In genomic region chr6:111888928-111889696, GRCh38 we compare ENCODE assay signal across 10 cellular contexts. TPM values are rescaled to one million over a fixed set of nuclear protein-coding genes. Genes with fewer than 3 reads are reported as not detected.
DNase-seq lines count a peak whose midpoint lies in the region; ATAC-seq and TF ChIP-seq lines count a peak whose summit lies in the region.
"Had no signal": no experiment of that assay in that cellular context is flagged by ENCODE, and none has a peak within 500 bp of the region (broad histone marks: within the 10 kb centered on the region; RNA-seq: fewer than 3 reads in every experiment).

No MANE protein-coding gene starts in this region.

- H3K4me2 ChIP-seq in PC-3 (ENCODE audit: low read length) = no peak overlapping the region

- no peaks in the 10 kb centered on the region for H3K36me3 Mint-ChIP-seq in MCF 10A (ENCODE audit: insufficient read depth, unreplicated experiment)

- no peaks in the 10 kb centered on the region for H3K79me2 ChIP-seq in PC-3 (ENCODE audit: low read length)

- no peak for TF ChIP-seq CTCF in breast epithelium (IDR thresholded peaks at IDR 0.05)
- TF ChIP-seq CTCF in MCF 10A (IDR thresholded peaks at IDR 0.05; ENCODE audit: unreplicated experiment) = no peak
- no peak for TF ChIP-seq CTCF in lower lobe of right lung (IDR thresholded peaks at IDR 0.05)
- no peak for TF ChIP-seq CTCF in uterus (IDR thresholded peaks at IDR 0.05)
- TF ChIP-seq CTCF in PC-3 (conservative IDR thresholded peaks at IDR 0.05; ENCODE audit: low read depth, low read length) = no peak

- H3K9me3 Mint-ChIP-seq in MCF 10A (ENCODE audit: unreplicated experiment) = peaks cover 9% of the 10 kb centered on the region

- H2AFZ ChIP-seq in PC-3 (ENCODE audit: low read length) = no peak overlapping the region

- no peak for DNase-seq in breast epithelium (ENCODE audit: low spot score in 2 of 2)
- DNase-seq in MCF 10A (ENCODE audit: unreplicated experiment) = no peak
- DNase-seq in dermis blood vessel endothelial cell = peak; percentile 35
- DNase-seq in lower lobe of right lung = no peak
- DNase-seq in uterus = peak; percentile 36 to 37
- no peak for DNase-seq in PC-3
- DNase-seq in stimulated activated CD4-positive, alpha-beta T cell treated with anti-CD3 and anti-CD28 coated beads, Interleukin-2, amount 100 ng/mL, for 24 hours = no peak
- DNase-seq in OCI-M2 (lab: John Stamatoyannopoulos, UW; ENCODE audit: unreplicated experiment) = no peak
- DNase-seq: SW 1271 had no signal

- H3K4me1 ChIP-seq in breast epithelium = no peaks in the 10 kb centered on the region
- no peaks in the 10 kb centered on the region for H3K4me1 ChIP-seq in lower lobe of right lung
- H3K4me1 ChIP-seq in uterus = no peaks in the 10 kb centered on the region
- peaks cover under 1% of the 10 kb centered on the region; the same call in 1 of the 2 replicates for H3K4me1 ChIP-seq in PC-3 (ENCODE audit: insufficient read depth, low read length)

- H4K20me1 ChIP-seq in PC-3 (ENCODE audit: low read length) = no peaks in the 10 kb centered on the region

- H3K9ac ChIP-seq in PC-3 (ENCODE audit: low read length) = no peak overlapping the region

- no peak for TF ChIP-seq POLR2A in breast epithelium (IDR thresholded peaks at IDR 0.05)
- no peak for TF ChIP-seq POLR2A in uterus (IDR thresholded peaks at IDR 0.05)

- intact Hi-C loops in breast epithelium (cut with DNase I; ENCODE audit: low total_unique reads) (no loop called here), MCF 10A (cut with micrococcal nuclease) (no loop called here), lower lobe of right lung (cut with DNase I) (no loop called here), uterus (cut with DNase I; ENCODE audit: low total_unique reads) (no loop called here), PC-3 (cut with micrococcal nuclease) (no loop called here)

- H3K27me3 ChIP-seq in breast epithelium (no peaks in the 10 kb centered on the region), lower lobe of right lung (ENCODE audit: low read depth) (no peaks in the 10 kb centered on the region), uterus (no peaks in the 10 kb centered on the region), PC-3 (ENCODE audit: low read length) (no peaks in the 10 kb centered on the region)

- no peaks in the 10 kb centered on the region for H3K27me3 Mint-ChIP-seq in MCF 10A (ENCODE audit: insufficient read depth, unreplicated experiment)

- H3K36me3 ChIP-seq in breast epithelium = no peaks in the 10 kb centered on the region
- H3K36me3 ChIP-seq in lower lobe of right lung = no peaks in the 10 kb centered on the region
- no peaks in the 10 kb centered on the region for H3K36me3 ChIP-seq in uterus
- no peaks in the 10 kb centered on the region for H3K36me3 ChIP-seq in PC-3 (ENCODE audit: low read depth, low read length)
- H3K36me3 ChIP-seq: neutrophil had no signal

- no peaks in the 10 kb centered on the region for H3K4me1 Mint-ChIP-seq in MCF 10A (ENCODE audit: insufficient read depth, unreplicated experiment)

- no peaks in the 10 kb centered on the region for H3K9me2 ChIP-seq in PC-3 (replicated peaks; ENCODE audit: low read length)

- CTCF ChIA-PET in MCF 10A (lab: Yijun Ruan, JAX) (interaction anchor here (0.5 to 1.0 kb wide), 2 partner anchors 42 to 139 kb away, joined by 3 read pairs; no protein-coding TSS in a partner anchor), PC-3 (lab: Charles Lee) (no interaction called here)

- H3K27ac ChIP-seq in breast epithelium (peak overlapping the region in 1 of 2 donors; percentile 10), lower lobe of right lung (no peak overlapping the region), uterus (peak overlapping the region; percentile 17 to 38), PC-3 (ENCODE audit: low read length) (no peak overlapping the region)
- H3K27ac ChIP-seq: neutrophil had no signal

- no peak overlapping the region for H3K4me3 Mint-ChIP-seq in MCF 10A (ENCODE audit: unreplicated experiment)

- H3K4me3 ChIP-seq in breast epithelium (peak overlapping the region in 2 of 3 donors; percentile 14 to 51), lower lobe of right lung (peak overlapping the region; percentile 12), uterus (peak overlapping the region in 1 of 2 donors; percentile 8), PC-3 (ENCODE audit: low read length) (no peak overlapping the region)

- ATAC-seq in lower lobe of right lung (no peak), PC-3 (no peak)

- no peak overlapping the region for H3K27ac Mint-ChIP-seq in MCF 10A (ENCODE audit: low read depth, unreplicated experiment)

- POLR2A ChIA-PET in MCF 10A (lab: Yijun Ruan, JAX) = no interaction called here
- POLR2A ChIA-PET in PC-3 (lab: Charles Lee; ENCODE audit: unreplicated experiment) = no interaction called here

- BruUV-seq in MCF 10A (replicated peaks; lab: Mats Ljungman, UMichigan) (no TSS peak), PC-3 (replicated peaks; lab: Mats Ljungman, UMichigan) (no TSS peak)

- no peaks in the 10 kb centered on the region for H3K9me3 ChIP-seq in breast epithelium
- no peaks in the 10 kb centered on the region for H3K9me3 ChIP-seq in lower lobe of right lung
- no peaks in the 10 kb centered on the region for H3K9me3 ChIP-seq in uterus
- H3K9me3 ChIP-seq in PC-3 (ENCODE audit: low read length) = no peaks in the 10 kb centered on the region
- H3K9me3 ChIP-seq: neutrophil had no signal

- no peaks in the 10 kb centered on the region for H3F3A ChIP-seq in PC-3 (ENCODE audit: low read length, unreplicated experiment)

RNA-seq across cellular contexts. Expression of gene FYN, which starts 15.9 kb away (rescaled TPM):
- 100 to 1,000 TPM in 2 of 3 donors, 10 to 100 TPM in 1; 44.8 to 209 (median 111) TPM for total RNA-seq in breast epithelium
- 37.8 and 53.7 TPM in 2 replicates for total RNA-seq in MCF 10A (2022)
- total RNA-seq in dermis blood vessel endothelial cell = 146 and 150 TPM in 2 replicates
- 99.2 TPM for total RNA-seq in lower lobe of right lung
- total RNA-seq in uterus = 100 to 1,000 TPM in 3 of 4 donors, 10 to 100 TPM in 1; 50.7 to 208 (median 135) TPM
- total RNA-seq in PC-3 (2014; rRNA removed) = 27.6 and 57.4 TPM in 2 replicates

Comparison
In these comparisons a context has a peak if more than half of its experiments do, and no peak if none do; other contexts are left out.
1. DNase-seq: peak in dermis blood vessel endothelial cell (single experiment) and uterus (2 of 2); none in breast epithelium (0 of 2), MCF 10A (single experiment), lower lobe of right lung (single experiment), PC-3 (single experiment), stimulated activated CD4-positive, alpha-beta T cell treated with anti-CD3 and anti-CD28 coated beads, Interleukin-2, amount 100 ng/mL, for 24 hours (0 of 2) and OCI-M2 (single experiment).
2. H3K27ac ChIP-seq: peak in uterus (2 of 2); none in lower lobe of right lung (single experiment) and PC-3 (single experiment).